Comparison of ENCODE assay signal across 1 cellular context in genomic region chr15:63071288-63071909, GRCh38.
TF ChIP-seq lines count a peak whose summit lies in the region.

No MANE protein-coding gene starts in this region.

TF ChIP-seq in IMR-90, 13 proteins besides CTCF, POLR2A, EP300 and RAD21:
- TF ChIP-seq SMC3 (IDR thresholded peaks at IDR 0.05; ENCODE audit: low read depth, low read length): no peak
- TF ChIP-seq USF2 (IDR thresholded peaks at IDR 0.05; ENCODE audit: low read depth, low read length): no peak
- no peak for TF ChIP-seq RCOR1 (IDR thresholded peaks at IDR 0.05; ENCODE audit: insufficient replicate concordance, low read length)
- no peak for TF ChIP-seq CEBPB (IDR thresholded peaks at IDR 0.05; ENCODE audit: low read depth, low read length)
- TF ChIP-seq ELK1 (IDR thresholded peaks at IDR 0.05; ENCODE audit: borderline replicate concordance, low read depth, low read length): no peak
- no peak for TF ChIP-seq FOS (IDR thresholded peaks at IDR 0.05; ENCODE audit: low read depth, low read length)
- TF ChIP-seq CHD1 (IDR thresholded peaks at IDR 0.05; ENCODE audit: low read depth, low read length): no peak
- TF ChIP-seq NFE2L2 (IDR thresholded peaks at IDR 0.05; ENCODE audit: low read depth, low read length): no peak
- no peak for TF ChIP-seq MAZ (IDR thresholded peaks at IDR 0.05; ENCODE audit: borderline replicate concordance, low read depth, low read length)
- no peak for TF ChIP-seq MAFK (IDR thresholded peaks at IDR 0.05; ENCODE audit: low read depth, low read length)
- TF ChIP-seq RFX5 (IDR thresholded peaks at IDR 0.05; ENCODE audit: low read depth, low read length): no peak
- no peak for TF ChIP-seq MXI1 (IDR thresholded peaks at IDR 0.05; ENCODE audit: borderline replicate concordance, low read depth, low read length)
- no peak for TF ChIP-seq BHLHE40 (IDR thresholded peaks at IDR 0.05; ENCODE audit: low read depth, low read length)
